Comparison of ENCODE assay signal across 17 cellular contexts in the genomic region with DNA sequence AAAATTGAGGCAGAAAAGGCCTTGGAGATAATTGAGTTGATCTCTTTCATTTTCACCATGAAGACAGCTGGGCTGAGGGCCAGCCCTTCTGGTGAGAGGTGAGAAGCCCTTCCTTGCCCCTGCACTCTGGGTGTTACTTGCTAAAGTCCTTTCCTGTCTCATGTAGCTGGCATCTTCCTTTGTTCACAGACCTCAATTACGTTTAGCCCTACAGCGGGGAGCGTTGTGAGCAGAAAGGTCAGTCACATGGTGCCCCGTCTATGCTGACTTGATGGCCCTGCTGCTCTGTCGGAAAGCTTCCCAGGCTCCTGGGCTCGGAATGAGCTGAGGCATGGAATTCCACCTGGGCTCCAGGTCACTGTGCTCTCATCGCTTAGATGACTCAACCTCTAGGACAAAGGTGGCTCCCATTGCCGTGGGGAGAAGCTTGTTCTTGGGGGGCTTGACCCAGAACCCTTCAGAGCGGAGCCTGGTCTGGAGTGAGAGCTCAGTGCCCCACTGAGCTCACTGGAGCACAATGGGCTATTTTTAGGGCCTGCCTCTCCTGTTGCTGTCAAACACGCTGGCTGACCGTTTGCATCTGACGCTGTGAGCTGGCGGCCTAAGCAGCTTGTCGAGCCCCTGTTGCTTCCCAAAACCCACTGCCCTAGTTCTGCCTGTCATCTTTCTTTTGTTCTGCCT. TPM values are rescaled to one million over a fixed set of nuclear protein-coding genes. Genes with fewer than 3 reads are reported as not detected.
DNase-seq lines count a peak whose midpoint lies in the region; ATAC-seq and TF ChIP-seq lines count a peak whose summit lies in the region.
"Had no signal": no experiment of that assay in that cellular context is flagged by ENCODE, and none has a peak within 500 bp of the region (broad histone marks: within the 10 kb centered on the region; RNA-seq: fewer than 3 reads in every experiment).

No MANE protein-coding gene starts in this region.

- H3K9me3 Mint-ChIP-seq in activated naive CD4-positive, alpha-beta T cell treated with anti-CD3 and anti-CD28 coated beads, Interleukin-2, amount 50 U/mL, for 24 hours = no peaks in the 10 kb centered on the region
- H3K9me3 Mint-ChIP-seq in natural killer cell (no peaks in the 10 kb centered on the region), type B pancreatic cell (no peaks in the 10 kb centered on the region)
- no peaks in the 10 kb centered on the region for H3K9me3 Mint-ChIP-seq in activated T-cell treated with anti-CD3 and anti-CD28 coated beads, Interleukin-2, amount 50 U/mL, for 4 hours
- H3K9me3 Mint-ChIP-seq: activated naive CD8-positive, alpha-beta T cell treated with anti-CD3 and anti-CD28 coated beads, Interleukin-2, amount 50 U/mL, for 24 hours; T-helper 2 cell treated with Interferon-gamma antibody and Interleukin-4, amounts not matched to agents 5 μg/mL and 100 μg/mL, for 36 hours had no signal

- peak overlapping the region; percentile 24 for H3K27ac Mint-ChIP-seq in activated naive CD4-positive, alpha-beta T cell treated with anti-CD3 and anti-CD28 coated beads, Interleukin-2, amount 50 U/mL, for 24 hours
- H3K27ac Mint-ChIP-seq in natural killer cell = peak overlapping the region; percentile 81 to 93
- peak overlapping the region; percentile 12 for H3K27ac Mint-ChIP-seq in type B pancreatic cell
- H3K27ac Mint-ChIP-seq: activated naive CD8-positive, alpha-beta T cell treated with anti-CD3 and anti-CD28 coated beads, Interleukin-2, amount 50 U/mL, for 24 hours; T-helper 2 cell treated with Interferon-gamma antibody and Interleukin-4, amounts not matched to agents 5 μg/mL and 100 μg/mL, for 36 hours had no signal

- ATAC-seq in left cardiac atrium (peak; percentile 82 to 84), natural killer cell (peak; percentile 66 to 92 (median 83)), HG03045 (IDR thresholded peaks at IDR 0.05; ENCODE audit: unreplicated experiment) (no peak)
- ATAC-seq in activated T-cell treated with anti-CD3 and anti-CD28 coated beads, Interleukin-2, amount 50 U/mL, for 4 hours = no peak
- ATAC-seq: A549; activated naive CD8-positive, alpha-beta T cell treated with anti-CD3 and anti-CD28 coated beads, Interleukin-2, amount 50 U/mL, for 24 hours had no signal

- no peak for DNase-seq in activated naive CD4-positive, alpha-beta T cell treated with Interleukin-2 at 50 U/mL for 16 hours
- DNase-seq in left cardiac atrium (peak; percentile 35), natural killer cell (no peak), type B pancreatic cell (ENCODE audit: extremely low spot score, unreplicated experiment) (peak; percentile 58), T1000 (lab: John Stamatoyannopoulos, UW) (no peak)
- no peak for DNase-seq in activated T-cell treated with anti-CD3 and anti-CD28 coated beads, Interleukin-2, amount 50 U/mL, for 4 hours
- DNase-seq: activated naive CD8-positive, alpha-beta T cell treated with anti-CD3 and anti-CD28 coated beads, Interleukin-2, amount 50 U/mL, for 24 hours; EL; NCI-H1048; NCI-H2081 treated with DMSO at 0.1 percent for 48 hours; NCI-H510A; stimulated activated CD4-positive, alpha-beta T cell treated with anti-CD3 and anti-CD28 coated beads, Interleukin-12 subunit alpha, Interleukin-12 subunit beta, amount 100 ng/mL, for 4 hours; testis had no signal

- no peaks in the 10 kb centered on the region for H3K36me3 Mint-ChIP-seq in activated naive CD4-positive, alpha-beta T cell treated with anti-CD3 and anti-CD28 coated beads, Interleukin-2, amount 50 U/mL, for 24 hours
- H3K36me3 Mint-ChIP-seq in natural killer cell = no peaks in the 10 kb centered on the region
- no peaks in the 10 kb centered on the region for H3K36me3 Mint-ChIP-seq in type B pancreatic cell
- no peaks in the 10 kb centered on the region for H3K36me3 Mint-ChIP-seq in activated T-cell treated with anti-CD3 and anti-CD28 coated beads, Interleukin-2, amount 50 U/mL, for 4 hours (ENCODE audit: insufficient read depth)

- intact Hi-C loops in left cardiac atrium (cut with DNase I) = no loop called here
- intact Hi-C loops in natural killer cell (cut with micrococcal nuclease) = loop anchor here (1.0 to 10.0 kb wide), 3 partner anchors 10 to 215 kb away; no protein-coding TSS in a partner anchor

- TF ChIP-seq CTCF in natural killer cell (IDR thresholded peaks at IDR 0.05) (no peak), type B pancreatic cell (conservative IDR thresholded peaks at IDR 0.05) (no peak)

- peaks cover 3% of the 10 kb centered on the region for H3K4me1 Mint-ChIP-seq in activated naive CD4-positive, alpha-beta T cell treated with anti-CD3 and anti-CD28 coated beads, Interleukin-2, amount 50 U/mL, for 24 hours
- H3K4me1 Mint-ChIP-seq in natural killer cell (peaks cover 59 to 67% of the 10 kb centered on the region in 2 donors), type B pancreatic cell (ENCODE audit: unreplicated experiment) (peaks cover 43% of the 10 kb centered on the region)
- H3K4me1 Mint-ChIP-seq in activated T-cell treated with anti-CD3 and anti-CD28 coated beads, Interleukin-2, amount 50 U/mL, for 4 hours (ENCODE audit: low read depth) = peaks cover 2% of the 10 kb centered on the region

- no peaks in the 10 kb centered on the region for H3K27me3 Mint-ChIP-seq in activated naive CD4-positive, alpha-beta T cell treated with anti-CD3 and anti-CD28 coated beads, Interleukin-2, amount 50 U/mL, for 24 hours
- H3K27me3 Mint-ChIP-seq in natural killer cell (ENCODE audit: low read depth in 2 of 2) = no peaks in the 10 kb centered on the region
- H3K27me3 Mint-ChIP-seq in type B pancreatic cell = peaks cover 3% of the 10 kb centered on the region
- no peaks in the 10 kb centered on the region for H3K27me3 Mint-ChIP-seq in activated T-cell treated with anti-CD3 and anti-CD28 coated beads, Interleukin-2, amount 50 U/mL, for 4 hours (ENCODE audit: low read depth)

- no peak overlapping the region for H3K4me3 Mint-ChIP-seq in activated naive CD4-positive, alpha-beta T cell treated with anti-CD3 and anti-CD28 coated beads, Interleukin-2, amount 50 U/mL, for 24 hours
- H3K4me3 Mint-ChIP-seq in natural killer cell (peak overlapping the region; percentile 70), type B pancreatic cell (no peak overlapping the region)
- no peak overlapping the region for H3K4me3 Mint-ChIP-seq in activated T-cell treated with anti-CD3 and anti-CD28 coated beads, Interleukin-2, amount 50 U/mL, for 4 hours
- H3K4me3 Mint-ChIP-seq: activated naive CD8-positive, alpha-beta T cell treated with anti-CD3 and anti-CD28 coated beads, Interleukin-2, amount 50 U/mL, for 24 hours; T-helper 2 cell treated with Interferon-gamma antibody and Interleukin-4, amounts not matched to agents 5 μg/mL and 100 μg/mL, for 36 hours had no signal

RNA-seq across cellular contexts. Expression of gene RPLP1, which starts 47.0 kb away (rescaled TPM):
- total RNA-seq in left cardiac atrium = 1,000 to 10,000 TPM; 1,031 to 1,042 TPM
- total RNA-seq in natural killer cell = 1,000 to 10,000 TPM in 1 of 3 donors, 100 to 1,000 TPM in 2; 895 to 1,167 (median 974) TPM
- 1,676 and 1,694 TPM in 2 replicates for total RNA-seq in type B pancreatic cell (ENCODE audit: low replicate concordance)
- total RNA-seq in activated T-cell treated with anti-CD3 and anti-CD28 coated beads, Interleukin-2, amount 50 U/mL, for 4 hours = 1,000 to 10,000 TPM; 3,232 to 3,343 (median 3,252) TPM

Comparison
In these comparisons a context has a peak if more than half of its experiments do, and no peak if none do; other contexts are left out.
1. H3K27ac Mint-ChIP-seq: peak in every context shown above with its lines; median percentile 87 in natural killer cell; 24 in activated naive CD4-positive, alpha-beta T cell treated with anti-CD3 and anti-CD28 coated beads, Interleukin-2, amount 50 U/mL, for 24 hours; 12 in type B pancreatic cell.
2. DNase-seq: peak in left cardiac atrium (single experiment) and type B pancreatic cell (single experiment); none in activated naive CD4-positive, alpha-beta T cell treated with Interleukin-2 at 50 U/mL for 16 hours (single experiment), natural killer cell (single experiment), T1000 (single experiment) and activated T-cell treated with anti-CD3 and anti-CD28 coated beads, Interleukin-2, amount 50 U/mL, for 4 hours (single experiment).
3. ATAC-seq: peak in left cardiac atrium (2 of 2) and natural killer cell (3 of 3); none in HG03045 (single experiment) and activated T-cell treated with anti-CD3 and anti-CD28 coated beads, Interleukin-2, amount 50 U/mL, for 4 hours (0 of 2).